20 cellular contexts compared by ENCODE assay signal in genomic region chr16:57996406-57997175, GRCh38. TPM values are rescaled to one million over a fixed set of nuclear protein-coding genes. Genes with fewer than 3 reads are reported as not detected.
DNase-seq lines count a peak whose midpoint lies in the region; ATAC-seq, FAIRE-seq and TF ChIP-seq lines count a peak whose summit lies in the region.
"Had no signal": no experiment of that assay in that cellular context is flagged by ENCODE, and none has a peak within 500 bp of the region (broad histone marks: within the 10 kb centered on the region; RNA-seq: fewer than 3 reads in every experiment).

No MANE protein-coding gene starts in this region.

- no peak for FAIRE-seq in K562 (lab: Jason Lieb, UNC)
- FAIRE-seq in kidney (lab: Jason Lieb, UNC), result no peak

- intact Hi-C loops in CD4-positive, alpha-beta memory T cell (cut with micrococcal nuclease), result no loop called here
- intact Hi-C loops in K562 (cut with micrococcal nuclease) (loop anchor here (10.0 kb wide), 1 partner anchor 352 kb away; no protein-coding TSS in a partner anchor), kidney (cut with DNase I) (loop anchor here (5.0 to 10.0 kb wide), 2 partner anchors 94 to 232 kb away; no protein-coding TSS in a partner anchor)

- H4K20me1 ChIP-seq in K562 (replicated peaks; ENCODE audit: control insufficient read depth, insufficient read depth, low read length), result peaks cover 5% of the 10 kb centered on the region
- peaks cover 38% of the 10 kb centered on the region for H4K20me1 ChIP-seq in osteoblast (ENCODE audit: insufficient read depth, low read length)

- H3K4me1 ChIP-seq in CD4-positive, alpha-beta memory T cell (ENCODE audit: insufficient read depth, low read length), result peaks cover 70% of the 10 kb centered on the region
- peaks cover 18 to 37% of the 10 kb centered on the region in 2 experiments; a peak in 4 of 5 replicates for H3K4me1 ChIP-seq in K562 (replicated peaks in 1 of 2; ENCODE audit: control insufficient read depth in 2 of 2, insufficient read depth in 2 of 2, low read length in 2 of 2)
- H3K4me1 ChIP-seq in kidney (ENCODE audit: control insufficient read depth in 1 of 2, insufficient read depth in 1 of 2, low read depth in 1 of 2, low read length in 2 of 2), result peaks cover 3 to 27% of the 10 kb centered on the region in 2 donors
- H3K4me1 ChIP-seq in osteoblast (ENCODE audit: insufficient read depth, low read length), result peaks cover 15% of the 10 kb centered on the region

- H3K27ac ChIP-seq in CD4-positive, alpha-beta memory T cell (ENCODE audit: low read depth, low read length), result peak overlapping the region; percentile 41
- H3K27ac ChIP-seq in K562 (ENCODE audit: extremely low read depth, low read depth, low read length) (no peak overlapping the region), kidney (ENCODE audit: low read depth in 2 of 2, low read length in 2 of 2) (no peak overlapping the region), osteoblast (ENCODE audit: low read depth, low read length) (no peak overlapping the region)

- TF ChIP-seq POLR2A in K562 (conservative IDR thresholded peaks at IDR 0.05), result no peak

- H3K4me2 ChIP-seq in K562 (ENCODE audit: insufficient read depth, low read length) (no peak overlapping the region), osteoblast (ENCODE audit: insufficient read depth, low read length) (no peak overlapping the region)

- no peak overlapping the region for H3K4me3 ChIP-seq in CD4-positive, alpha-beta memory T cell (ENCODE audit: low read length in 2 of 2)
- no peak overlapping the region for H3K4me3 ChIP-seq in K562
- H3K4me3 ChIP-seq in kidney (ENCODE audit: low read length in 2 of 2), result no peak overlapping the region
- H3K4me3 ChIP-seq in osteoblast (ENCODE audit: insufficient read depth, low read length), result no peak overlapping the region
- H3K4me3 ChIP-seq in MG63, result no peak overlapping the region

- H3K9me3 ChIP-seq in CD4-positive, alpha-beta memory T cell (ENCODE audit: control insufficient read depth in 1 of 2, low read length in 2 of 2), result no peaks in the 10 kb centered on the region
- no peaks in the 10 kb centered on the region for H3K9me3 ChIP-seq in K562 (replicated peaks; ENCODE audit: control insufficient read depth, insufficient read depth, low read depth, low read length)
- H3K9me3 ChIP-seq in kidney (ENCODE audit: control insufficient read depth in 1 of 2, low read length in 2 of 2), result no peaks in the 10 kb centered on the region
- no peaks in the 10 kb centered on the region for H3K9me3 ChIP-seq in osteoblast (ENCODE audit: low read depth, low read length)
- no peaks in the 10 kb centered on the region for H3K9me3 ChIP-seq in MG63
- H3K9me3 ChIP-seq: Caco-2 had no signal

- H3K9me3 Mint-ChIP-seq in CD4-positive, alpha-beta memory T cell, result peaks cover 0 to 3% (median 0%) of the 10 kb centered on the region in 8 donors
- no peaks in the 10 kb centered on the region for H3K9me3 Mint-ChIP-seq in stimulated activated naive CD8-positive, alpha-beta T cell treated with anti-CD3 and anti-CD28 coated beads, Interleukin-15, amount 100 ng/mL, for 72 hours

- H3K27ac Mint-ChIP-seq in CD4-positive, alpha-beta memory T cell, result peak overlapping the region in 3 of 7 donors; percentile 35 to 76 (median 52)
- H3K27ac Mint-ChIP-seq in stimulated activated naive CD8-positive, alpha-beta T cell treated with anti-CD3 and anti-CD28 coated beads, Interleukin-15, amount 100 ng/mL, for 72 hours, result no peak overlapping the region

- no peak overlapping the region for H3K9ac ChIP-seq in K562 (ENCODE audit: insufficient read depth in 1 of 2, low read depth in 2 of 2, low read length in 2 of 2)
- no peak overlapping the region for H3K9ac ChIP-seq in kidney (ENCODE audit: low read length in 2 of 2)

- no peak for ATAC-seq in K562
- ATAC-seq in stimulated activated naive CD8-positive, alpha-beta T cell treated with anti-CD3 and anti-CD28 coated beads, Interleukin-15, amount 100 ng/mL, for 72 hours, result no peak
- no peak for ATAC-seq in GM21576 (IDR thresholded peaks at IDR 0.05; ENCODE audit: unreplicated experiment)
- ATAC-seq: HCT116 had no signal

- H3K36me3 Mint-ChIP-seq in CD4-positive, alpha-beta memory T cell, result peaks cover 14 to 45% of the 10 kb centered on the region in 2 donors

- H2AFZ ChIP-seq in K562 (ENCODE audit: low read depth, low read length) (no peak overlapping the region), osteoblast (ENCODE audit: low read length) (no peak overlapping the region)

- H3K79me2 ChIP-seq in K562 (ENCODE audit: control insufficient read depth, insufficient read depth, low read length) (no peaks in the 10 kb centered on the region; the same call in 2 of the 3 replicates), osteoblast (ENCODE audit: insufficient read depth, low read length) (peaks cover 20% of the 10 kb centered on the region)

- CTCF ChIA-PET in CD4-positive, alpha-beta memory T cell (lab: Charles Lee; ENCODE audit: partially characterized antibody), result interaction anchor here (1.0 to 12.6 kb wide), 3 partner anchors 10 to 491 kb away, joined by 3 to 115 read pairs (median 18); no protein-coding TSS in a partner anchor
- CTCF ChIA-PET in K562 (lab: Yijun Ruan, JAX; ENCODE audit: low intra/inter-chr PET ratio), result no interaction called here

- WGBS in K562 (ENCODE audit: insufficient coverage, low coverage, missing lambda C conversion rate), result 87% methylated on average over 37 of the region's 62 CpGs

- peaks cover 4% of the 10 kb centered on the region for H3K9me1 ChIP-seq in K562 (ENCODE audit: control insufficient read depth, insufficient read depth, low read length)

- TF ChIP-seq CTCF in K562 (IDR thresholded peaks at IDR 0.05 in 2 of 3, conservative IDR thresholded peaks at IDR 0.05 in 1 of 3; ENCODE audit: insufficient read depth in 2 of 3, low read depth in 1 of 3, low read length in 3 of 3), result no peak
- no peak for TF ChIP-seq CTCF in kidney (IDR thresholded peaks at IDR 0.05; ENCODE audit: borderline replicate concordance, extremely low read depth, insufficient read depth)
- no peak for TF ChIP-seq CTCF in osteoblast (IDR thresholded peaks at IDR 0.05; ENCODE audit: extremely low read depth, low read depth, low read length)

- no peak for TF ChIP-seq EP300 in K562 (IDR thresholded peaks at IDR 0.05; ENCODE audit: low read length)

- in situ Hi-C loops in K562 (cut with MboI), result no loop called here

- H3K36me3 ChIP-seq in CD4-positive, alpha-beta memory T cell (ENCODE audit: insufficient read depth, low read length), result peaks cover 19% of the 10 kb centered on the region
- H3K36me3 ChIP-seq in K562 (ENCODE audit: control insufficient read depth, insufficient read depth, low read length) (peaks cover 14% of the 10 kb centered on the region; the same call in 2 of the 3 replicates), kidney (ENCODE audit: control insufficient read depth in 1 of 2, insufficient read depth in 2 of 2, low read length in 2 of 2) (peaks cover 5 to 13% of the 10 kb centered on the region in 2 donors), osteoblast (ENCODE audit: insufficient read depth, low read length) (peaks cover 35% of the 10 kb centered on the region), MG63 (peaks cover 50% of the 10 kb centered on the region)

- no peaks in the 10 kb centered on the region for H3K27me3 Mint-ChIP-seq in CD4-positive, alpha-beta memory T cell
- H3K27me3 Mint-ChIP-seq in stimulated activated naive CD8-positive, alpha-beta T cell treated with anti-CD3 and anti-CD28 coated beads, Interleukin-15, amount 100 ng/mL, for 72 hours, result no peaks in the 10 kb centered on the region

- peaks cover 28 to 73% (median 47%) of the 10 kb centered on the region in 4 donors for H3K4me1 Mint-ChIP-seq in CD4-positive, alpha-beta memory T cell
- peaks cover 57% of the 10 kb centered on the region for H3K4me1 Mint-ChIP-seq in stimulated activated naive CD8-positive, alpha-beta T cell treated with anti-CD3 and anti-CD28 coated beads, Interleukin-15, amount 100 ng/mL, for 72 hours

- no peak for DNase-seq in CD4-positive, alpha-beta memory T cell
- no peak for DNase-seq in K562 (ENCODE audit: extremely low read depth in 1 of 4, low spot score in 3 of 4)
- peak; percentile 58 for DNase-seq in kidney
- peak; percentile 46 for DNase-seq in osteoblast (ENCODE audit: insufficient read length, low spot score, missing footprints)
- no peak for DNase-seq in stimulated activated naive CD8-positive, alpha-beta T cell treated with anti-CD3 and anti-CD28 coated beads, Interleukin-15, amount 100 ng/mL, for 72 hours
- no peak for DNase-seq in MG63
- DNase-seq: Caco-2; DMS153; MV-4-11; NCI-H1417; NCI-H187 treated with DMSO at 0.1 percent for 48 hours; NCI-H446; NCI-H69; NK-92 treated with Interleukin-12 subunit alpha and Interleukin-12 subunit beta, amount 100 ng/mL, for 24 hours; OCI-M1; SIG-M5 had no signal

- POLR2A ChIA-PET in CD4-positive, alpha-beta memory T cell (lab: Charles Lee; ENCODE audit: partially characterized antibody), result interaction anchor here (6.7 kb wide), 1 partner anchor 10 kb away, joined by 83 read pairs; no protein-coding TSS in a partner anchor
- POLR2A ChIA-PET in K562 (lab: Yijun Ruan, JAX), result interaction anchor here (0.7 kb wide), 1 partner anchor 11 kb away, joined by 5 read pairs; no protein-coding TSS in a partner anchor

- no peak for TF ChIP-seq RAD21 in K562 (CRISPR knock-in tag; conservative IDR thresholded peaks at IDR 0.05 in 1 of 2, IDR thresholded peaks at IDR 0.05 in 1 of 2)

- peak overlapping the region in 3 of 8 donors; percentile 29 to 86 (median 73) for H3K4me3 Mint-ChIP-seq in CD4-positive, alpha-beta memory T cell
- H3K4me3 Mint-ChIP-seq in stimulated activated naive CD8-positive, alpha-beta T cell treated with anti-CD3 and anti-CD28 coated beads, Interleukin-15, amount 100 ng/mL, for 72 hours, result no peak overlapping the region
- H3K4me3 Mint-ChIP-seq: CD14-positive monocyte had no signal

- H3K27me3 ChIP-seq in CD4-positive, alpha-beta memory T cell (ENCODE audit: insufficient read depth, low read length), result no peaks in the 10 kb centered on the region
- H3K27me3 ChIP-seq in K562 (ENCODE audit: control insufficient read depth in 2 of 2, insufficient read depth in 2 of 2, low read length in 2 of 2), result no peaks in the 10 kb centered on the region
- H3K27me3 ChIP-seq in osteoblast (ENCODE audit: insufficient read depth, low read length), result no peaks in the 10 kb centered on the region
- no peaks in the 10 kb centered on the region for H3K27me3 ChIP-seq in MG63

- BruUV-seq in K562 (replicated peaks; lab: Mats Ljungman, UMichigan), result no TSS peak

RNA-seq across cellular contexts. Expression of gene ZNF319, which starts 3.9 kb away (rescaled TPM):
- 10 to 100 TPM; 19.7 to 20.5 TPM for total RNA-seq in CD4-positive, alpha-beta memory T cell
- 10 to 100 TPM in 1 of 2 donors, 1 to 10 TPM in 1; 2.3 to 16.5 TPM for polyA plus RNA-seq in CD4-positive, alpha-beta memory T cell
- 3.7 and 13.4 TPM in 2 replicates for total RNA-seq in K562 (2011; cell fraction: chromatin; rRNA removed; ENCODE audit: low replicate concordance)
- total RNA-seq in K562 (2011; cell fraction: nucleolus; rRNA removed), result 6.6 and 7.3 TPM in 2 replicates
- 3.7 and 4.7 TPM in 2 replicates for total RNA-seq in K562 (2011; cell fraction: nucleoplasm; rRNA removed)
- total RNA-seq in K562 (2014; rRNA removed) (1.4 TPM in 2 replicates), K562 (2014; rRNA removed; fragmentation: Illumina TruSeq; extraction: Trizol) (0.80 and 0.87 TPM in 2 replicates), K562 (2015; rRNA removed; fragmentation: Illumina TruSeq; extraction: Trizol) (1.0 and 1.2 TPM in 2 replicates), K562 (2021) (5.2 and 5.7 TPM in 2 replicates), kidney (10.9 TPM), osteoblast (4.3 and 5.6 TPM in 2 replicates)
- polyA plus RNA-seq in K562 (2011; rRNA removed) (1.4 and 2.0 TPM in 2 replicates), K562 (2014; fragmentation: Illumina TruSeq; extraction: Trizol) (2.1 and 3.6 TPM in 2 replicates), K562 (2014; fragmentation: Nextera tagmentation; extraction: Ambion mirVana) (under 1 TPM; 0.20 to 0.31 TPM), K562 (2014; rRNA removed) (2.7 and 3.2 TPM in 2 replicates), kidney (ENCODE audit: insufficient read depth, low read depth, low replicate concordance) (2.9 TPM)
- 2.3 and 3.2 TPM in 2 replicates for polyA plus RNA-seq in K562 (2011; cell fraction: cytosol; rRNA removed)
- polyA plus RNA-seq in K562 (2011; cell fraction: nucleus; rRNA removed), result 4.9 and 5.1 TPM in 2 replicates
- 3.2 and 6.6 TPM in 2 replicates for polyA plus RNA-seq in K562 (2012)
- polyA minus RNA-seq in K562 (2011; rRNA and poly(A)+ RNA removed), result 2.2 and 3.0 TPM in 2 replicates
- 3.2 and 6.1 TPM in 2 replicates for polyA minus RNA-seq in K562 (2011; cell fraction: cytosol; rRNA and poly(A)+ RNA removed)
- polyA minus RNA-seq in K562 (2011; cell fraction: nucleus; rRNA and poly(A)+ RNA removed), result 5.5 and 6.2 TPM in 2 replicates
- 9.3 and 15.5 TPM in 2 replicates for total RNA-seq in MG63 (2014; rRNA removed; shearing (Covaris generic); ENCODE audit: low replicate concordance)

RNA-seq across cellular contexts. Expression of gene USB1, which starts 4.6 kb away (rescaled TPM):
- total RNA-seq in CD4-positive, alpha-beta memory T cell, result 10 to 100 TPM; 36.4 to 39.5 TPM
- polyA plus RNA-seq in CD4-positive, alpha-beta memory T cell, result 10 to 100 TPM; 35.3 to 45.2 TPM
- total RNA-seq in K562 (2011; cell fraction: chromatin; rRNA removed; ENCODE audit: low replicate concordance), result 49.8 and 89.2 TPM in 2 replicates
- 52.8 and 56.4 TPM in 2 replicates for total RNA-seq in K562 (2011; cell fraction: nucleolus; rRNA removed)
- 57.2 and 72.5 TPM in 2 replicates for total RNA-seq in K562 (2011; cell fraction: nucleoplasm; rRNA removed)
- 18.0 and 19.4 TPM in 2 replicates for total RNA-seq in K562 (2014; rRNA removed)
- total RNA-seq in K562 (2014; rRNA removed; fragmentation: Illumina TruSeq; extraction: Trizol), result 12.1 and 13.1 TPM in 2 replicates
- total RNA-seq in K562 (2015; rRNA removed; fragmentation: Illumina TruSeq; extraction: Trizol), result 16.0 and 18.9 TPM in 2 replicates
- total RNA-seq in K562 (2021), result 69.6 and 73.6 TPM in 2 replicates
- polyA plus RNA-seq in K562 (2011; rRNA removed), result 46.2 and 60.1 TPM in 2 replicates
- 64.2 and 91.2 TPM in 2 replicates for polyA plus RNA-seq in K562 (2011; cell fraction: cytosol; rRNA removed)
- 37.6 and 65.1 TPM in 2 replicates for polyA plus RNA-seq in K562 (2011; cell fraction: nucleus; rRNA removed)
- polyA plus RNA-seq in K562 (2012), result 49.3 and 58.2 TPM in 2 replicates
- polyA plus RNA-seq in K562 (2014; fragmentation: Illumina TruSeq; extraction: Trizol), result 64.4 and 93.9 TPM in 2 replicates
- 10 to 100 TPM; 11.6 to 12.1 TPM for polyA plus RNA-seq in K562 (2014; fragmentation: Nextera tagmentation; extraction: Ambion mirVana)
- 53.8 and 67.5 TPM in 2 replicates for polyA plus RNA-seq in K562 (2014; rRNA removed)
- polyA minus RNA-seq in K562 (2011; rRNA and poly(A)+ RNA removed), result 29.9 and 44.9 TPM in 2 replicates
- polyA minus RNA-seq in K562 (2011; cell fraction: cytosol; rRNA and poly(A)+ RNA removed), result 42.9 and 56.9 TPM in 2 replicates
- 27.5 and 27.6 TPM in 2 replicates for polyA minus RNA-seq in K562 (2011; cell fraction: nucleus; rRNA and poly(A)+ RNA removed)
- total RNA-seq in kidney, result 32.8 TPM
- 18.3 TPM for polyA plus RNA-seq in kidney (ENCODE audit: insufficient read depth, low read depth, low replicate concordance)
- 17.7 and 19.2 TPM in 2 replicates for total RNA-seq in osteoblast
- total RNA-seq in MG63 (2014; rRNA removed; shearing (Covaris generic); ENCODE audit: low replicate concordance), result 17.9 and 23.9 TPM in 2 replicates

RNA-seq across cellular contexts. Expression of gene CNGB1, which starts 25.7 kb away (rescaled TPM):
- total RNA-seq in CD4-positive, alpha-beta memory T cell, result not detected
- polyA plus RNA-seq in CD4-positive, alpha-beta memory T cell, result not detected
- total RNA-seq in K562 (2011; cell fraction: chromatin; rRNA removed; ENCODE audit: low replicate concordance), result not detected in 2 replicates
- total RNA-seq in K562 (2011; cell fraction: nucleolus; rRNA removed), result not detected in 2 replicates
- total RNA-seq in K562 (2011; cell fraction: nucleoplasm; rRNA removed), result not detected in 2 replicates
- not detected in 2 replicates for total RNA-seq in K562 (2014; rRNA removed)
- not detected in 2 replicates for total RNA-seq in K562 (2014; rRNA removed; fragmentation: Illumina TruSeq; extraction: Trizol)
- total RNA-seq in K562 (2015; rRNA removed; fragmentation: Illumina TruSeq; extraction: Trizol), result not detected in 2 replicates
- not detected in 2 replicates for total RNA-seq in K562 (2021)
- not detected in 2 replicates for polyA plus RNA-seq in K562 (2011; rRNA removed)
- not detected in 2 replicates for polyA plus RNA-seq in K562 (2011; cell fraction: cytosol; rRNA removed)
- not detected in 2 replicates for polyA plus RNA-seq in K562 (2011; cell fraction: nucleus; rRNA removed)
- polyA plus RNA-seq in K562 (2012), result not detected in 2 replicates
- polyA plus RNA-seq in K562 (2014; fragmentation: Illumina TruSeq; extraction: Trizol), result not detected in 2 replicates
- not detected for polyA plus RNA-seq in K562 (2014; fragmentation: Nextera tagmentation; extraction: Ambion mirVana)
- polyA plus RNA-seq in K562 (2014; rRNA removed), result not detected in 2 replicates
- polyA minus RNA-seq in K562 (2011; rRNA and poly(A)+ RNA removed), result not detected in 2 replicates
- not detected in 2 replicates for polyA minus RNA-seq in K562 (2011; cell fraction: cytosol; rRNA and poly(A)+ RNA removed)
- not detected in 2 replicates for polyA minus RNA-seq in K562 (2011; cell fraction: nucleus; rRNA and poly(A)+ RNA removed)
- total RNA-seq in kidney, result not detected
- not detected for polyA plus RNA-seq in kidney (ENCODE audit: insufficient read depth, low read depth, low replicate concordance)
- not detected in 2 replicates for total RNA-seq in osteoblast
- not detected in 2 replicates for total RNA-seq in MG63 (2014; rRNA removed; shearing (Covaris generic); ENCODE audit: low replicate concordance)
- total RNA-seq: Caco-2, RPMI7951 had no signal
- polyA plus RNA-seq: CD14-positive monocyte had no signal

RNA-seq across cellular contexts. Expression of gene MMP15, which starts 29.0 kb away (rescaled TPM):
- 1 to 10 TPM; 1.6 to 1.8 TPM for total RNA-seq in CD4-positive, alpha-beta memory T cell
- under 1 TPM in 1 of 2 donors, not detected in 1; 0.21 TPM for polyA plus RNA-seq in CD4-positive, alpha-beta memory T cell
- 6.1 and 32.3 TPM in 2 replicates for total RNA-seq in K562 (2011; cell fraction: chromatin; rRNA removed; ENCODE audit: low replicate concordance)
- total RNA-seq in K562 (2011; cell fraction: nucleolus; rRNA removed), result 29.6 and 31.0 TPM in 2 replicates
- total RNA-seq in K562 (2011; cell fraction: nucleoplasm; rRNA removed), result 16.6 and 19.7 TPM in 2 replicates
- total RNA-seq in K562 (2014; rRNA removed) (10.3 and 11.9 TPM in 2 replicates), K562 (2014; rRNA removed; fragmentation: Illumina TruSeq; extraction: Trizol) (1.9 and 2.9 TPM in 2 replicates), K562 (2015; rRNA removed; fragmentation: Illumina TruSeq; extraction: Trizol) (5.5 and 5.6 TPM in 2 replicates), K562 (2021) (20.3 and 20.4 TPM in 2 replicates), kidney (31.4 TPM), osteoblast (7.7 and 9.4 TPM in 2 replicates)
- polyA plus RNA-seq in K562 (2011; rRNA removed) (3.0 and 8.4 TPM in 2 replicates), K562 (2014; fragmentation: Illumina TruSeq; extraction: Trizol) (6.3 and 8.6 TPM in 2 replicates), K562 (2014; fragmentation: Nextera tagmentation; extraction: Ambion mirVana) (under 1 TPM; 0.01 to 0.06 TPM), K562 (2014; rRNA removed) (7.9 and 9.6 TPM in 2 replicates), kidney (ENCODE audit: insufficient read depth, low read depth, low replicate concordance) (19.1 TPM)
- 8.5 and 13.5 TPM in 2 replicates for polyA plus RNA-seq in K562 (2011; cell fraction: cytosol; rRNA removed)
- 14.8 and 18.6 TPM in 2 replicates for polyA plus RNA-seq in K562 (2011; cell fraction: nucleus; rRNA removed)
- polyA plus RNA-seq in K562 (2012), result 9.6 and 14.7 TPM in 2 replicates
- polyA minus RNA-seq in K562 (2011; rRNA and poly(A)+ RNA removed), result 2.8 and 3.4 TPM in 2 replicates
- 11.7 and 17.5 TPM in 2 replicates for polyA minus RNA-seq in K562 (2011; cell fraction: cytosol; rRNA and poly(A)+ RNA removed)
- 6.5 and 10.6 TPM in 2 replicates for polyA minus RNA-seq in K562 (2011; cell fraction: nucleus; rRNA and poly(A)+ RNA removed)
- total RNA-seq in MG63 (2014; rRNA removed; shearing (Covaris generic); ENCODE audit: low replicate concordance), result 9.9 and 14.5 TPM in 2 replicates
- polyA plus RNA-seq: CD14-positive monocyte had no signal

Comparison
In these comparisons a context has a peak if more than half of its experiments do, and no peak if none do; other contexts are left out.
1. DNase-seq: peak in kidney (single experiment) and osteoblast (single experiment); none in CD4-positive, alpha-beta memory T cell (0 of 5), K562 (0 of 4), stimulated activated naive CD8-positive, alpha-beta T cell treated with anti-CD3 and anti-CD28 coated beads, Interleukin-15, amount 100 ng/mL, for 72 hours (0 of 2) and MG63 (single experiment).